Comparison of ENCODE assay signal across 12 cellular contexts in genomic region chr12:4379410-4379809, GRCh38. TPM values are rescaled to one million over a fixed set of nuclear protein-coding genes. Genes with fewer than 3 reads are reported as not detected.
DNase-seq lines count a peak whose midpoint lies in the region; ATAC-seq and TF ChIP-seq lines count a peak whose summit lies in the region.
"Had no signal": no experiment of that assay in that cellular context is flagged by ENCODE, and none has a peak within 500 bp of the region (broad histone marks: within the 10 kb centered on the region; RNA-seq: fewer than 3 reads in every experiment).

Gene FGF23 (minus strand): TSS chr12:4379712. CDS start chr12:4379582, 130 bp downstream.

- H3K36me3 Mint-ChIP-seq in GM23338 (ENCODE audit: low read depth) = no peaks in the 10 kb centered on the region
- H3K36me3 Mint-ChIP-seq: activated naive CD4-positive, alpha-beta T cell treated with anti-CD3 and anti-CD28 coated beads, Interleukin-2, amount 10 ng/mL, durations not matched to agents 7 days and 5 days had no signal

- no peaks in the 10 kb centered on the region for H3K9me2 ChIP-seq in GM23338 (ENCODE audit: insufficient read depth)

- no peak within 1 kb of the TSS for H3K27ac Mint-ChIP-seq in GM23338
- H3K27ac Mint-ChIP-seq: activated naive CD4-positive, alpha-beta T cell treated with anti-CD3 and anti-CD28 coated beads, Interleukin-2, amount 10 ng/mL, durations not matched to agents 7 days and 5 days had no signal

- H3K79me2 ChIP-seq in GM23338 (replicated peaks; ENCODE audit: insufficient read depth) = no peaks in the 10 kb centered on the region

- H3K4me3 Mint-ChIP-seq in GM23338 = no peak within 1 kb of the TSS
- H3K4me3 Mint-ChIP-seq: activated naive CD4-positive, alpha-beta T cell treated with anti-CD3 and anti-CD28 coated beads, Interleukin-2, amount 10 ng/mL, durations not matched to agents 7 days and 5 days had no signal

- intact Hi-C loops in mucosa of descending colon (cut with DNase I, micrococcal nuclease) = no loop called here
- intact Hi-C loops in posterior cingulate gyrus (cut with DNase I) = no loop called here

- H3K4me3 ChIP-seq in GM23338 (no peak within 1 kb of the TSS), epithelial cell of esophagus (ENCODE audit: low read length) (no peak within 1 kb of the TSS), mucosa of descending colon (no peak within 1 kb of the TSS)

- peaks cover 4% of the 10 kb centered on the region for H3K4me1 Mint-ChIP-seq in GM23338
- H3K4me1 Mint-ChIP-seq: activated naive CD4-positive, alpha-beta T cell treated with anti-CD3 and anti-CD28 coated beads, Interleukin-2, amount 10 ng/mL, durations not matched to agents 7 days and 5 days had no signal

- peak; percentile 98 for ATAC-seq in GM23338
- peak; percentile 24 for ATAC-seq in mucosa of descending colon
- ATAC-seq in HG03342 (IDR thresholded peaks at IDR 0.05; ENCODE audit: unreplicated experiment) = no peak
- no peak for ATAC-seq in GM21360 (IDR thresholded peaks at IDR 0.05; ENCODE audit: unreplicated experiment)

- H3K36me3 ChIP-seq in GM23338 (ENCODE audit: insufficient read depth) (no peaks in the 10 kb centered on the region), mucosa of descending colon (ENCODE audit: low read depth) (no peaks in the 10 kb centered on the region)

- no peaks in the 10 kb centered on the region for H4K20me1 ChIP-seq in GM23338 (replicated peaks; ENCODE audit: insufficient read depth)

- H3K4me2 ChIP-seq in GM23338 = 0 out of 2 replicates have a peak within 1 kb of the TSS, but pooled peaks have one; percentile 38

- no peaks in the 10 kb centered on the region for H3K27me3 ChIP-seq in GM23338 (ENCODE audit: insufficient read depth)

- H3K9me3 ChIP-seq in mucosa of descending colon = no peaks in the 10 kb centered on the region

- H2AFZ ChIP-seq in GM23338 = peak within 1 kb of the TSS; percentile 95

- TF ChIP-seq CTCF in GM23338 (conservative IDR thresholded peaks at IDR 0.05; ENCODE audit: low read depth in 2 of 2) = no peak
- no peak for TF ChIP-seq CTCF in epithelial cell of esophagus (IDR thresholded peaks at IDR 0.05; ENCODE audit: insufficient read depth, low read depth, low read length, missing control alignments)
- TF ChIP-seq CTCF in mucosa of descending colon (IDR thresholded peaks at IDR 0.05) = no peak

- no peak within 1 kb of the TSS for H3K27ac ChIP-seq in GM23338 (ENCODE audit: low read depth)

- peaks cover 2% of the 10 kb centered on the region for H3K27me3 Mint-ChIP-seq in GM23338 (ENCODE audit: insufficient read depth, low read depth, poor library complexity)

- DNase-seq in GM23338 (ENCODE audit: low spot score) (peak; percentile 90), NCI-H2107 (lab: John Stamatoyannopoulos, UW) (peak; percentile 6), epithelial cell of esophagus (ENCODE audit: low read depth) (peak; percentile 38), mucosa of descending colon (no peak), posterior cingulate gyrus (no peak), NCI-H1048 (lab: John Stamatoyannopoulos, UW) (no peak)
- DNase-seq: activated naive CD4-positive, alpha-beta T cell treated with anti-CD3 and anti-CD28 coated beads, Interleukin-2, amount 10 ng/mL, durations not matched to agents 7 days and 5 days; KG1; OCI-M1 had no signal

- H3F3A ChIP-seq in GM23338 (replicated peaks; ENCODE audit: low read depth) = no peaks in the 10 kb centered on the region

- peaks cover 5% of the 10 kb centered on the region; the same call in 1 of the 2 replicates for H3K4me1 ChIP-seq in GM23338 (ENCODE audit: insufficient read depth)
- H3K4me1 ChIP-seq in mucosa of descending colon (ENCODE audit: low read depth) = no peaks in the 10 kb centered on the region

- no peaks in the 10 kb centered on the region for H3K9me3 Mint-ChIP-seq in GM23338
- H3K9me3 Mint-ChIP-seq: activated naive CD4-positive, alpha-beta T cell treated with anti-CD3 and anti-CD28 coated beads, Interleukin-2, amount 10 ng/mL, durations not matched to agents 7 days and 5 days had no signal

TF ChIP-seq in GM23338, 12 proteins besides CTCF, POLR2A, EP300 and RAD21:
- peak; percentile 47; the same call in 1 of the 2 replicates for TF ChIP-seq POLR2AphosphoS5 (IDR thresholded peaks at IDR 0.05; ENCODE audit: low read depth)
- TF ChIP-seq JUNB (IDR thresholded peaks at IDR 0.05; ENCODE audit: unreplicated experiment) = no peak

RNA-seq across cellular contexts. Expression of gene FGF23, which starts in this region (rescaled TPM):
- total RNA-seq in GM23338 (2014; rRNA removed; shearing (Covaris generic)) = 0.23 and 0.56 TPM in 2 replicates
- 0.19 and 0.44 TPM in 2 replicates for polyA plus RNA-seq in GM23338 (2016; fragmentation: Nextera tagmentation; extraction: Ambion mirVana)
- not detected for total RNA-seq in mucosa of descending colon
- total RNA-seq: mononuclear cell had no signal

Comparison
In these comparisons a context has a peak if more than half of its experiments do, and no peak if none do; other contexts are left out.
1. Peak in DNase-seq, ATAC-seq and H3K4me2 ChIP-seq in GM23338; RNA of the gene not detected or under 1 TPM.
2. Peak in ATAC-seq in mucosa of descending colon; RNA of the gene not detected or under 1 TPM.
3. DNase-seq: peak in NCI-H2107 (single experiment) and epithelial cell of esophagus (single experiment); none in mucosa of descending colon (0 of 3), posterior cingulate gyrus (0 of 10) and NCI-H1048 (single experiment).